In genomic region chr4:101706535-101707057, GRCh38 we compare ENCODE assay signal across 3 cellular contexts.
"Had no signal": no experiment of that assay in that cellular context is flagged by ENCODE, and none has a peak within 500 bp of the region (broad histone marks: within the 10 kb centered on the region; RNA-seq: fewer than 3 reads in every experiment).

No MANE protein-coding gene starts in this region.

- H3K4me3 ChIP-seq: GM12878 had no signal

- DNase-seq: GDM1, GF-D8 had no signal

- ATAC-seq: GM12878 had no signal
